Comparison of ENCODE assay signal across 19 cellular contexts in genomic region chr20:59705651-59706101, GRCh38.
"Had no signal": no experiment of that assay in that cellular context is flagged by ENCODE, and none has a peak within 500 bp of the region (broad histone marks: within the 10 kb centered on the region; RNA-seq: fewer than 3 reads in every experiment).

No MANE protein-coding gene starts in this region.

- H2AFZ ChIP-seq: hepatocyte had no signal

- DNase-seq: activated CD4-positive, alpha-beta T cell treated with anti-CD3 and anti-CD28 coated beads, Interleukin-2, amount 10 ng/mL, durations not matched to agents 7 days and 5 days; activated CD8-positive, alpha-beta T cell treated with anti-CD3 and anti-CD28 coated beads, Interleukin-2, amount 10 ng/mL, durations not matched to agents 7 days and 5 days; activated naive CD4-positive, alpha-beta T cell treated with anti-CD3 and anti-CD28 coated beads for 36 hours; activated T-cell treated with anti-CD3 and anti-CD28 coated beads, Interleukin-2, amount 50 U/mL, for 24 hours; body of pancreas; dorsolateral prefrontal cortex; foreskin keratinocyte; kidney; left lung; nephron progenitor cell; nucleus accumbens; stimulated activated CD4-positive, alpha-beta T cell treated with anti-CD3 and anti-CD28 coated beads, Interleukin-2, amount 100 ng/mL, for 24 hours; stimulated activated naive CD8-positive, alpha-beta T cell treated with anti-CD3 and anti-CD28 coated beads, Interleukin-15, Interleukin-2, amounts not matched to agents 100 U/mL and 50 U/mL, for 24 hours; substantia nigra; T1000 had no signal

- H3K79me2 ChIP-seq: hepatocyte had no signal

- H3K4me3 ChIP-seq: body of pancreas, dorsolateral prefrontal cortex, hepatocyte, left lung, tibial nerve had no signal

- H3K9me3 ChIP-seq: body of pancreas, left lung had no signal

- H3K36me3 ChIP-seq: left lung, tibial nerve had no signal

- H3K27ac ChIP-seq: body of pancreas, epithelial cell of prostate, foreskin keratinocyte, hepatocyte, left lung, tibial nerve had no signal

- H3K4me2 ChIP-seq: hepatocyte had no signal

- H3K4me1 ChIP-seq: foreskin keratinocyte, left lung, tibial nerve had no signal

- ATAC-seq: activated CD4-positive, CD25-positive, alpha-beta regulatory T cell treated with anti-CD3 and anti-CD28 coated beads, Interleukin-2, amount 50 U/mL, for 24 hours; activated CD8-positive, alpha-beta T cell treated with anti-CD3 and anti-CD28 coated beads, Interleukin-2, amount 10 ng/mL, durations not matched to agents 7 days and 5 days; body of pancreas; foreskin keratinocyte; left lung; stimulated activated naive CD8-positive, alpha-beta T cell treated with anti-CD3 and anti-CD28 coated beads, Interleukin-15, Interleukin-2, amounts not matched to agents 100 U/mL and 50 U/mL, for 24 hours had no signal
